26 cellular contexts compared by ENCODE assay signal in the genomic region with DNA sequence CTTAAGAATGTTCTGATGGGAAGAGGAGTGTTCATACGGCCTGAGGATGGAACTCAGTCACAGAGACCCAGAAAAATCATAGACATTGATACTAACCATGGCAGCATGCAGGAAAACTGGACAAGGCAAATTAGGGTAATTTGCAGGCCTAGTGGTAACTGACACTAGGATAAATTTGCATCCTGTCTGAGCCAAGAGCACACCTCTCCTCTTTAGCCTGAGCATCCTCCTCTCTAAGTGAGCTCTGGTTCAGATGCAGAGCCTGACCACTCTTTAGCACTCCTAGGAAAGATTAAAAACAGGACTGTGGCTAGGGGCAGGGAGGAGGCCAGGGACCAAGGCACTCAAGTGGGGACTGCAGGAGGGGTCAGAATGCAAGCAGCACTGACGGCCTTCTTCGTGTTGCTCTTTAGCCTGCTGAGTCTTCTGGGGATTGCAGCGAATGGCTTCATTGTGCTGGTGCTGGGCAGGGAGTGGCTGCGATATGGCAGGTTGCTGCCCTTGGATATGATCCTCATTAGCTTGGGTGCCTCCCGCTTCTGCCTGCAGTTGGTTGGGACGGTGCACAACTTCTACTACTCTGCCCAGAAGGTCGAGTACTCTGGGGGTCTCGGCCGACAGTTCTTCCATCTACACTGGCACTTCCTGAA. TPM values are rescaled to one million over a fixed set of nuclear protein-coding genes. Genes with fewer than 3 reads are reported as not detected.
"Had no signal": no experiment of that assay in that cellular context is flagged by ENCODE, and none has a peak within 500 bp of the region (broad histone marks: within the 10 kb centered on the region; RNA-seq: fewer than 3 reads in every experiment).

A gene with protein sequence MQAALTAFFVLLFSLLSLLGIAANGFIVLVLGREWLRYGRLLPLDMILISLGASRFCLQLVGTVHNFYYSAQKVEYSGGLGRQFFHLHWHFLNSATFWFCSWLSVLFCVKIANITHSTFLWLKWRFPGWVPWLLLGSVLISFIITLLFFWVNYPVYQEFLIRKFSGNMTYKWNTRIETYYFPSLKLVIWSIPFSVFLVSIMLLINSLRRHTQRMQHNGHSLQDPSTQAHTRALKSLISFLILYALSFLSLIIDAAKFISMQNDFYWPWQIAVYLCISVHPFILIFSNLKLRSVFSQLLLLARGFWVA (plus strand): TSS at position 373 of the 650 bp plus-strand sequence. CDS start 0 bp downstream, at position 373.

- H3K36me3 ChIP-seq: esophagus muscularis mucosa, pancreas had no signal

- H3K36me3 Mint-ChIP-seq: immature natural killer cell had no signal

- H3K9me3 ChIP-seq: esophagus muscularis mucosa, pancreas had no signal

- H3K4me3 Mint-ChIP-seq: activated B cell treated with CpG ODN at 0.5 μM for 24 hours; activated CD4-positive, alpha-beta T cell treated with anti-CD3 and anti-CD28 coated beads, Interleukin-2, amount 10 ng/mL, durations not matched to agents 24 days and 14 days; activated CD8-positive, alpha-beta T cell treated with anti-CD3 and anti-CD28 coated beads, Interleukin-2, amount 10 ng/mL, durations not matched to agents 7 days and 5 days; activated naive CD4-positive, alpha-beta T cell treated with anti-CD3 and anti-CD28 coated beads, Interleukin-2, amount 50 U/mL, for 24 hours; immature natural killer cell; mesothelial cell of epicardium; T-helper 17 cell had no signal

- H3K27me3 ChIP-seq: body of pancreas, esophagus muscularis mucosa, pancreas had no signal

- H3K4me1 Mint-ChIP-seq: activated B cell treated with CpG ODN at 0.5 μM for 24 hours; activated CD4-positive, alpha-beta T cell treated with anti-CD3 and anti-CD28 coated beads, Interleukin-2, amount 10 ng/mL, durations not matched to agents 24 days and 14 days; mesothelial cell of epicardium had no signal

- H3K9me3 Mint-ChIP-seq: activated naive CD4-positive, alpha-beta T cell treated with anti-CD3 and anti-CD28 coated beads, Interleukin-2, amount 50 U/mL, for 24 hours had no signal

- FAIRE-seq: pancreas, TTC549 had no signal

- H3K27me3 Mint-ChIP-seq: activated naive CD4-positive, alpha-beta T cell treated with anti-CD3 and anti-CD28 coated beads, Interleukin-2, amount 50 U/mL, for 24 hours; T-helper 17 cell had no signal

- DNase-seq: activated B cell treated with CpG ODN at 0.5 μM for 24 hours; activated CD4-positive, alpha-beta T cell treated with anti-CD3 and anti-CD28 coated beads, Interleukin-2, amount 10 ng/mL, durations not matched to agents 24 days and 14 days; activated CD8-positive, alpha-beta memory T cell treated with anti-CD3 and anti-CD28 coated beads, Interleukin-2, amount 50 U/mL, for 4 hours; activated CD8-positive, alpha-beta T cell treated with anti-CD3 and anti-CD28 coated beads, Interleukin-2, amount 10 ng/mL, durations not matched to agents 7 days and 5 days; activated effector memory CD4-positive, alpha-beta T cell treated with anti-CD3 and anti-CD28 coated beads, Interleukin-2, amount 50 U/mL, for 16 hours; activated T-cell treated with anti-CD3 and anti-CD28 coated beads, Interleukin-2, amount 50 U/mL, for 48 hours; amygdala; body of pancreas; central memory CD4-positive, alpha-beta T cell; head of caudate nucleus; immature natural killer cell; pancreas; stimulated activated CD4-positive, alpha-beta T cell treated with anti-CD3 and anti-CD28 coated beads, Interleukin-15, amount 100 ng/mL, for 24 hours; stimulated activated CD4-positive, alpha-beta T cell treated with anti-CD3 and anti-CD28 coated beads, Interleukin-4, amount 100 ng/mL, for 1 hour; stimulated activated naive CD4-positive, alpha-beta T cell; T-helper 17 cell had no signal

- H3K4me3 ChIP-seq: body of pancreas, coronary artery, esophagus muscularis mucosa, lung, pancreas had no signal

- H3K27ac ChIP-seq: body of pancreas, coronary artery, esophagus muscularis mucosa, pancreas had no signal

- H3K4me1 ChIP-seq: body of pancreas, esophagus muscularis mucosa, pancreas had no signal

- ATAC-seq: activated CD8-positive, alpha-beta T cell treated with anti-CD3 and anti-CD28 coated beads, Interleukin-2, amount 10 ng/mL, durations not matched to agents 7 days and 5 days; body of pancreas; pancreas; T-helper 17 cell had no signal

- H3K27ac Mint-ChIP-seq: activated B cell treated with CpG ODN at 0.5 μM for 24 hours; activated CD4-positive, alpha-beta T cell treated with anti-CD3 and anti-CD28 coated beads, Interleukin-2, amount 10 ng/mL, durations not matched to agents 24 days and 14 days; activated CD8-positive, alpha-beta T cell treated with anti-CD3 and anti-CD28 coated beads, Interleukin-2, amount 10 ng/mL, durations not matched to agents 7 days and 5 days; activated naive CD4-positive, alpha-beta T cell treated with anti-CD3 and anti-CD28 coated beads, Interleukin-2, amount 50 U/mL, for 24 hours; immature natural killer cell; mesothelial cell of epicardium; T-helper 17 cell had no signal

RNA-seq across cellular contexts. Expression of the gene that starts here (rescaled TPM):
- total RNA-seq: activated B cell treated with CpG ODN at 0.5 μM for 24 hours; activated CD4-positive, alpha-beta T cell treated with anti-CD3 and anti-CD28 coated beads, Interleukin-2, amount 10 ng/mL, durations not matched to agents 24 days and 14 days; activated CD8-positive, alpha-beta T cell treated with anti-CD3 and anti-CD28 coated beads, Interleukin-2, amount 10 ng/mL, durations not matched to agents 7 days and 5 days; body of pancreas; fibroblast of villous mesenchyme; mesothelial cell of epicardium; myocyte; renal cortical epithelial cell; ureter had no signal
- polyA plus RNA-seq: immature natural killer cell, lung, pancreas had no signal
